21 cellular contexts compared by ENCODE assay signal in genomic region chr10:112934193-112934592, GRCh38. TPM values are rescaled to one million over a fixed set of nuclear protein-coding genes. Genes with fewer than 3 reads are reported as not detected.
DNase-seq lines count a peak whose midpoint lies in the region; ATAC-seq and TF ChIP-seq lines count a peak whose summit lies in the region.
"Had no signal": no experiment of that assay in that cellular context is flagged by ENCODE, and none has a peak within 500 bp of the region (broad histone marks: within the 10 kb centered on the region; RNA-seq: fewer than 3 reads in every experiment).

No MANE protein-coding gene starts in this region.

- H3K79me2 ChIP-seq in mammary epithelial cell (ENCODE audit: insufficient read depth, low read length) = no peaks in the 10 kb centered on the region

- no TSS peak for BruUV-seq in mammary epithelial cell (replicated peaks; lab: Mats Ljungman, UMichigan)

- H3K4me1 ChIP-seq in mammary epithelial cell (ENCODE audit: insufficient read depth, low read length) (no peaks in the 10 kb centered on the region), breast epithelium (no peaks in the 10 kb centered on the region)
- H3K4me1 ChIP-seq: BLaER1, HAP-1 had no signal

- intact Hi-C loops in mammary epithelial cell (cut with micrococcal nuclease) = no loop called here
- intact Hi-C loops in breast epithelium (cut with DNase I; ENCODE audit: low total_unique reads) = no loop called here
- intact Hi-C loops in left colon (cut with DNase I, micrococcal nuclease) = no loop called here

- 4% methylated on average over 2 of the region's 2 CpGs for WGBS in mammary epithelial cell (ENCODE audit: low coverage, missing lambda C conversion rate)

- no peak overlapping the region for H3K4me2 ChIP-seq in mammary epithelial cell (ENCODE audit: insufficient read depth, low read depth, low read length)
- H3K4me2 ChIP-seq: BLaER1, GM23338 had no signal

- peaks cover 3 to 6% (median 5%) of the 10 kb centered on the region in 3 donors for H3K36me3 Mint-ChIP-seq in immature natural killer cell
- H3K36me3 Mint-ChIP-seq: CD4-positive, CD25-positive, alpha-beta regulatory T cell had no signal

- no peaks in the 10 kb centered on the region for H3K36me3 ChIP-seq in mammary epithelial cell (ENCODE audit: insufficient read depth, low read length)
- H3K36me3 ChIP-seq in breast epithelium = no peaks in the 10 kb centered on the region
- H3K36me3 ChIP-seq: BLaER1, HAP-1 had no signal

- H3K27ac Mint-ChIP-seq in immature natural killer cell = no peak overlapping the region
- H3K27ac Mint-ChIP-seq: B cell; CD4-positive, CD25-positive, alpha-beta regulatory T cell; CD8-positive, alpha-beta T cell; GM23338 had no signal

- H3K9ac ChIP-seq in mammary epithelial cell (ENCODE audit: insufficient read depth, low read length) = no peak overlapping the region
- H3K9ac ChIP-seq: BLaER1 had no signal

- H3K27ac ChIP-seq in mammary epithelial cell (ENCODE audit: insufficient read depth, low read depth, low read length) = no peak overlapping the region
- no peak overlapping the region for H3K27ac ChIP-seq in breast epithelium
- H3K27ac ChIP-seq: 22Rv1, BLaER1, C4-2B had no signal

- no peak overlapping the region for H3K4me3 ChIP-seq in mammary epithelial cell (replicated peaks in 1 of 3; ENCODE audit: insufficient read depth in 1 of 3, low read depth in 2 of 3, low read length in 3 of 3)
- no peak overlapping the region for H3K4me3 ChIP-seq in breast epithelium
- H3K4me3 ChIP-seq in epithelial cell of esophagus (ENCODE audit: low read length) = no peak overlapping the region
- H3K4me3 ChIP-seq: BLaER1, GM12878, GM23338, HAP-1 had no signal

- CTCF ChIA-PET in mammary epithelial cell (lab: Charles Lee; ENCODE audit: low non-redundant PET) = interaction anchor here (0.7 kb wide), 1 partner anchor 22 kb away, joined by 4 read pairs; no protein-coding TSS in a partner anchor

- in situ Hi-C loops in mammary epithelial cell (cut with MboI; ENCODE audit: low sequenced_read_pairs in 2 of 2) = no loop called here

- peak; percentile 33 for ATAC-seq in left colon
- ATAC-seq: CD8-positive, alpha-beta T cell; GM12878; GM23338 had no signal

- peak; percentile 20 for DNase-seq in mammary epithelial cell
- DNase-seq in breast epithelium (ENCODE audit: low spot score in 2 of 2) = no peak
- DNase-seq in epithelial cell of esophagus (ENCODE audit: low read depth) = peak; percentile 24
- DNase-seq in left colon = no peak
- DNase-seq in immature natural killer cell = no peak
- no peak for DNase-seq in activated effector memory CD4-positive, alpha-beta T cell treated with Interleukin-2 at 50 U/mL for 16 hours
- no peak for DNase-seq in H4 (ENCODE audit: low spot score)
- no peak for DNase-seq in NOMO-1 treated with dmso at 0.1 percent for 144 hours (lab: John Stamatoyannopoulos, UW; ENCODE audit: unreplicated experiment)
- DNase-seq: CD4-positive, CD25-positive, alpha-beta regulatory T cell; CD8-positive, alpha-beta T cell; DMS 273 treated with DMSO at 0.1 percent for 48 hours; DMS79; EL; GDM1 had no signal

- dilution Hi-C loops in mammary epithelial cell (cut with HindIII; ENCODE audit: low sequenced_read_pairs) = no loop called here

- no peaks in the 10 kb centered on the region for H3K27me3 ChIP-seq in mammary epithelial cell (ENCODE audit: insufficient read depth, low read length)
- no peaks in the 10 kb centered on the region for H3K27me3 ChIP-seq in breast epithelium
- H3K27me3 ChIP-seq: BLaER1 had no signal

- H3K9me3 Mint-ChIP-seq in immature natural killer cell = peaks cover 0 to 9% (median 2%) of the 10 kb centered on the region in 6 donors
- H3K9me3 Mint-ChIP-seq: GM23338 had no signal

- no peak overlapping the region for H2AFZ ChIP-seq in mammary epithelial cell (ENCODE audit: low read depth, low read length)
- H2AFZ ChIP-seq: GM23338 had no signal

- no peak for TF ChIP-seq POLR2A in breast epithelium (IDR thresholded peaks at IDR 0.05)

- no peak for TF ChIP-seq CTCF in mammary epithelial cell (conservative IDR thresholded peaks at IDR 0.05 in 1 of 2, IDR thresholded peaks at IDR 0.05 in 1 of 2; ENCODE audit: extremely low read depth in 1 of 2, insufficient read depth in 1 of 2, low read depth in 1 of 2, low read length in 2 of 2)
- TF ChIP-seq CTCF in breast epithelium (IDR thresholded peaks at IDR 0.05) = no peak
- no peak for TF ChIP-seq CTCF in epithelial cell of esophagus (IDR thresholded peaks at IDR 0.05; ENCODE audit: insufficient read depth, low read depth, low read length, missing control alignments)

- H3K4me1 Mint-ChIP-seq in immature natural killer cell = no peaks in the 10 kb centered on the region
- H3K4me1 Mint-ChIP-seq: B cell; CD4-positive, CD25-positive, alpha-beta regulatory T cell had no signal

- H4K20me1 ChIP-seq in mammary epithelial cell (ENCODE audit: insufficient read depth, low read length) = no peaks in the 10 kb centered on the region
- H4K20me1 ChIP-seq: BLaER1 had no signal

- H3K9me3 ChIP-seq in mammary epithelial cell (replicated peaks; ENCODE audit: insufficient read depth, low read length) = no peaks in the 10 kb centered on the region
- peaks cover 0 to 11% of the 10 kb centered on the region in 2 donors for H3K9me3 ChIP-seq in breast epithelium
- H3K9me3 ChIP-seq: HAP-1 had no signal

- peaks cover 0 to 5% (median 5%) of the 10 kb centered on the region in 3 donors for H3K27me3 Mint-ChIP-seq in immature natural killer cell (ENCODE audit: low read depth in 3 of 3)

- no peak overlapping the region for H3K4me3 Mint-ChIP-seq in immature natural killer cell
- H3K4me3 Mint-ChIP-seq: B cell; CD4-positive, CD25-positive, alpha-beta regulatory T cell; CD8-positive, alpha-beta T cell; GM23338 had no signal

RNA-seq across cellular contexts. Expression of gene TCF7L2, which starts 15.9 kb away (rescaled TPM):
- 10 to 100 TPM in 1 of 2 donors, 1 to 10 TPM in 1; 7.7 to 19.4 TPM for total RNA-seq in mammary epithelial cell
- 3.4 TPM for polyA plus RNA-seq in mammary epithelial cell
- polyA minus RNA-seq in mammary epithelial cell = 7.8 TPM
- 10 to 100 TPM; 33.1 to 44.2 (median 34.1) TPM for total RNA-seq in breast epithelium
- 100 to 1,000 TPM; 114 to 118 TPM for total RNA-seq in left colon
- 1 to 10 TPM in 1 of 3 donors, under 1 TPM in 1, not detected in 1; 0.83 to 1.8 TPM for polyA plus RNA-seq in immature natural killer cell
- total RNA-seq in H4 (2014; rRNA removed; shearing (Covaris generic)) = 3.3 and 3.4 TPM in 2 replicates

Comparison
In these comparisons a context has a peak if more than half of its experiments do, and no peak if none do; other contexts are left out.
1. DNase-seq: peak in mammary epithelial cell (single experiment) and epithelial cell of esophagus (single experiment); none in breast epithelium (0 of 2), left colon (0 of 2), immature natural killer cell (0 of 3), activated effector memory CD4-positive, alpha-beta T cell treated with Interleukin-2 at 50 U/mL for 16 hours (single experiment), H4 (single experiment) and NOMO-1 treated with dmso at 0.1 percent for 144 hours (single experiment).